8 cellular contexts compared by ENCODE assay signal in genomic region chr1:231422798-231423309, GRCh38. TPM values are rescaled to one million over a fixed set of nuclear protein-coding genes. Genes with fewer than 3 reads are reported as not detected.
A peak's percentile ranks its signal among the peaks of the same experiment; 100 is the strongest.
DNase-seq lines count a peak whose midpoint lies in the region; ATAC-seq and TF ChIP-seq lines count a peak whose summit lies in the region.

No MANE protein-coding gene starts in this region.

- no peak for TF ChIP-seq CTCF in left ventricle myocardium inferior (IDR thresholded peaks at IDR 0.05; ENCODE audit: borderline replicate concordance)
- no peak for TF ChIP-seq CTCF in breast epithelium (IDR thresholded peaks at IDR 0.05)

- no peak for TF ChIP-seq POLR2A in breast epithelium (IDR thresholded peaks at IDR 0.05)

- peaks cover 72% of the 10 kb centered on the region for H3K4me1 ChIP-seq in left ventricle myocardium inferior
- H3K4me1 ChIP-seq in breast epithelium = no peaks in the 10 kb centered on the region
- H3K4me1 ChIP-seq in mononuclear cell (ENCODE audit: insufficient read depth, low read length) = peaks cover 30% of the 10 kb centered on the region

- DNase-seq in left ventricle myocardium inferior (no peak), Right ventricle myocardium inferior (ENCODE audit: missing footprints) (no peak), breast epithelium (ENCODE audit: low spot score in 2 of 2) (no peak), HuH-7.5 (ENCODE audit: low spot score) (no peak)
- no peak for DNase-seq in stimulated activated CD4-positive, alpha-beta T cell treated with anti-CD3 and anti-CD28 coated beads, Interleukin-2, amount 100 ng/mL, for 48 hours

- H3K36me3 ChIP-seq in left ventricle myocardium inferior (no peaks in the 10 kb centered on the region), breast epithelium (no peaks in the 10 kb centered on the region)

- H3K4me3 ChIP-seq in left ventricle myocardium inferior (peak overlapping the region; percentile 85), breast epithelium (peak overlapping the region; percentile 61 to 92 (median 70)), mononuclear cell (ENCODE audit: low read length) (peak overlapping the region; percentile 47)

- H3K27me3 ChIP-seq in left ventricle myocardium inferior (ENCODE audit: low read depth) = no peaks in the 10 kb centered on the region
- H3K27me3 ChIP-seq in breast epithelium = no peaks in the 10 kb centered on the region
- peaks cover 34% of the 10 kb centered on the region for H3K27me3 ChIP-seq in mononuclear cell (ENCODE audit: insufficient read depth, low read length)

- ATAC-seq in Right ventricle myocardium inferior (no peak), GM21515 (IDR thresholded peaks at IDR 0.05; ENCODE audit: unreplicated experiment) (no peak), GM18873 (IDR thresholded peaks at IDR 0.05; ENCODE audit: low FRiP score, unreplicated experiment) (no peak)

- no peaks in the 10 kb centered on the region for H3K9me3 ChIP-seq in left ventricle myocardium inferior (replicated peaks)
- no peaks in the 10 kb centered on the region for H3K9me3 ChIP-seq in breast epithelium
- H3K9me3 ChIP-seq in mononuclear cell (ENCODE audit: low read depth, low read length) = no peaks in the 10 kb centered on the region

- intact Hi-C loops in left ventricle myocardium inferior (cut with micrococcal nuclease) = no loop called here
- intact Hi-C loops in Right ventricle myocardium inferior (cut with DNase I) = loop anchor here (1.0 to 10.0 kb wide), 3 partner anchors 105 to 178 kb away; partner anchors contain the start of genes GNPAT and TSNAX
- intact Hi-C loops in breast epithelium (cut with DNase I; ENCODE audit: low total_unique reads) = no loop called here

- peak overlapping the region; percentile 100 for H3K27ac ChIP-seq in left ventricle myocardium inferior (replicated peaks)
- peak overlapping the region; percentile 94 to 99 for H3K27ac ChIP-seq in breast epithelium

RNA-seq across cellular contexts. Expression of gene EGLN1, which starts 0.8 kb away (rescaled TPM):
- total RNA-seq in left ventricle myocardium inferior = 83.2 TPM
- 86.0 TPM for total RNA-seq in Right ventricle myocardium inferior
- 10 to 100 TPM; 33.8 to 45.6 (median 38.1) TPM for total RNA-seq in breast epithelium
- total RNA-seq in mononuclear cell = 19.0 TPM
